Comparison of ENCODE assay signal across 9 cellular contexts in the genomic region with DNA sequence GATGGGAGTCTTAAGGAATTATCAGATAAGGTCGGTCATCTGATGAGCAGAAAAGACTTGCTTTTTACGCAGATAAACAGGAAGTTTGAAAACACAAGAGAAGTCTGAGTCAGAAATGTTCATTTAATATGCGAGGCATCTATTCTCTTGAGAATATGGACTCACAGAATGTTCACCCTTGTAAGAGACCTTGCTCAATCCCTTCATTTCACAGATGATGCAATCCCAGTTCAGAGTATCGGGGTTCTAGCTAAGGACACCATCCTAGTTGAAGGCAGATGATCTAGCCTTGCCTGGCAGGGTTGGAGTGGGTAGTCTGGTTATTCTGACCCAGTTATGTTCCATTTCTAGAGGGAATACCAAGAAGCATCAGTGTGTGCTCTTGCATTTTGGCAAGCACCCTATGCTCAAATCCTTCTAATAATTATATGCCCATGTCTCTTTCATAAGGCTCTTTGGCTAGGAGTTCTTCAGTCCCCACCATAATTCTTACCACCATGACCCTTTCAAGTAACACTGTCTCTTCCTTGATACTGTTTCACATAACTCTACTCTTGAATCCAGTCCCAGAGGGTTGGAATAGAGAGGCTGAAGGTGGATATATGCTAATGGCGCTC. TPM values are rescaled to one million over a fixed set of nuclear protein-coding genes. Genes with fewer than 3 reads are reported as not detected.
DNase-seq lines count a peak whose midpoint lies in the region; ATAC-seq and TF ChIP-seq lines count a peak whose summit lies in the region.
"Had no signal": no experiment of that assay in that cellular context is flagged by ENCODE, and none has a peak within 500 bp of the region (broad histone marks: within the 10 kb centered on the region; RNA-seq: fewer than 3 reads in every experiment).

No MANE protein-coding gene starts in this region.

- no peaks in the 10 kb centered on the region for H3K27me3 Mint-ChIP-seq in activated T-helper 2 cell treated with anti-CD3 and anti-CD28 coated beads, Interferon-gamma antibody, Interleukin-2, Interleukin-4, amounts not matched to agents 10 μg/mL and 5 μg/mL and 100 μg/mL, durations not matched to agents 14 hours and 24 hours and 36 hours (ENCODE audit: low read depth)
- H3K27me3 Mint-ChIP-seq in stimulated activated naive B cell treated with anti-CD40 and anti-IgM and Interleukin-4, amounts not matched to agents 10 μg/mL and 1 μg/mL and 100 μg/mL, for 72 hours, result no peaks in the 10 kb centered on the region

- peaks cover 53% of the 10 kb centered on the region for H3K4me1 Mint-ChIP-seq in activated T-helper 2 cell treated with anti-CD3 and anti-CD28 coated beads, Interferon-gamma antibody, Interleukin-2, Interleukin-4, amounts not matched to agents 10 μg/mL and 5 μg/mL and 100 μg/mL, durations not matched to agents 14 hours and 24 hours and 36 hours (ENCODE audit: low read depth)
- H3K4me1 Mint-ChIP-seq in stimulated activated naive B cell treated with anti-CD40 and anti-IgM and Interleukin-4, amounts not matched to agents 10 μg/mL and 1 μg/mL and 100 μg/mL, for 72 hours, result peaks cover 56 to 81% of the 10 kb centered on the region in 2 donors

- peak overlapping the region; percentile 87 for H3K27ac Mint-ChIP-seq in activated T-helper 2 cell treated with anti-CD3 and anti-CD28 coated beads, Interferon-gamma antibody, Interleukin-2, Interleukin-4, amounts not matched to agents 10 μg/mL and 5 μg/mL and 100 μg/mL, durations not matched to agents 14 hours and 24 hours and 36 hours
- H3K27ac Mint-ChIP-seq in stimulated activated naive B cell treated with anti-CD40 and anti-IgM and Interleukin-4, amounts not matched to agents 10 μg/mL and 1 μg/mL and 100 μg/mL, for 72 hours, result peak overlapping the region; percentile 68

- H3K27ac ChIP-seq in HL-60 (replicated peaks), result peak overlapping the region; percentile 44
- H3K27ac ChIP-seq: RWPE1 had no signal

- no peak overlapping the region for H3K4me3 Mint-ChIP-seq in activated T-helper 2 cell treated with anti-CD3 and anti-CD28 coated beads, Interferon-gamma antibody, Interleukin-2, Interleukin-4, amounts not matched to agents 10 μg/mL and 5 μg/mL and 100 μg/mL, durations not matched to agents 14 hours and 24 hours and 36 hours (ENCODE audit: low read depth)
- H3K4me3 Mint-ChIP-seq in stimulated activated naive B cell treated with anti-CD40 and anti-IgM and Interleukin-4, amounts not matched to agents 10 μg/mL and 1 μg/mL and 100 μg/mL, for 72 hours, result no peak overlapping the region

- no peaks in the 10 kb centered on the region for H3K27me3 ChIP-seq in HL-60 (ENCODE audit: insufficient read depth, poor library complexity, severe bottlenecking)

- TF ChIP-seq CTCF in HL-60 (IDR thresholded peaks at IDR 0.05; ENCODE audit: insufficient read depth, low read length), result no peak

- DNase-seq in HL-60 (ENCODE audit: low read depth in 1 of 2, low spot score in 1 of 2) (peak; percentile 58 to 75), Right ventricle myocardium superior (no peak), AG08396 (ENCODE audit: low spot score) (no peak), activated gamma-delta T cell (lab: John Stamatoyannopoulos, UW) (no peak)
- DNase-seq in activated T-helper 2 cell treated with anti-CD3 and anti-CD28 coated beads, Interferon-gamma antibody, Interleukin-2, Interleukin-4, amounts not matched to agents 10 μg/mL and 5 μg/mL and 100 μg/mL, durations not matched to agents 14 hours and 24 hours and 36 hours (ENCODE audit: low spot score), result no peak
- no peak for DNase-seq in stimulated activated naive B cell treated with anti-CD40 and anti-IgM and Interleukin-4, amounts not matched to agents 10 μg/mL and 1 μg/mL and 100 μg/mL, for 72 hours

- H3K9me3 Mint-ChIP-seq in activated T-helper 2 cell treated with anti-CD3 and anti-CD28 coated beads, Interferon-gamma antibody, Interleukin-2, Interleukin-4, amounts not matched to agents 10 μg/mL and 5 μg/mL and 100 μg/mL, durations not matched to agents 14 hours and 24 hours and 36 hours, result no peaks in the 10 kb centered on the region
- no peaks in the 10 kb centered on the region for H3K9me3 Mint-ChIP-seq in stimulated activated naive B cell treated with anti-CD40 and anti-IgM and Interleukin-4, amounts not matched to agents 10 μg/mL and 1 μg/mL and 100 μg/mL, for 72 hours

- intact Hi-C loops in activated T-helper 2 cell treated with anti-CD3 and anti-CD28 coated beads, Interferon-gamma antibody, Interleukin-2, Interleukin-4, amounts not matched to agents 10 μg/mL and 5 μg/mL and 100 μg/mL, durations not matched to agents 14 hours and 24 hours and 36 hours (cut with micrococcal nuclease), result no loop called here
- intact Hi-C loops in Right ventricle myocardium superior (cut with DNase I), result loop anchor here (5.0 kb wide), 2 partner anchors 42 to 63 kb away; a partner anchor contains a TSS

- ATAC-seq in Right ventricle myocardium superior (ENCODE audit: poor library complexity) (peak; percentile 47), GM19324 (IDR thresholded peaks at IDR 0.05; ENCODE audit: low FRiP score, unreplicated experiment) (no peak), GM19452 (IDR thresholded peaks at IDR 0.05; ENCODE audit: unreplicated experiment) (no peak)
- peak; percentile 33 to 37 for ATAC-seq in stimulated activated naive B cell treated with anti-CD40 and anti-IgM and Interleukin-4, amounts not matched to agents 10 μg/mL and 1 μg/mL and 100 μg/mL, for 72 hours (replicated peaks)

- no peak overlapping the region for H3K4me3 ChIP-seq in HL-60 (replicated peaks; ENCODE audit: insufficient read depth, low read length)

- peaks cover 11% of the 10 kb centered on the region for H3K36me3 Mint-ChIP-seq in activated T-helper 2 cell treated with anti-CD3 and anti-CD28 coated beads, Interferon-gamma antibody, Interleukin-2, Interleukin-4, amounts not matched to agents 10 μg/mL and 5 μg/mL and 100 μg/mL, durations not matched to agents 14 hours and 24 hours and 36 hours (ENCODE audit: low read depth)
- H3K36me3 Mint-ChIP-seq in stimulated activated naive B cell treated with anti-CD40 and anti-IgM and Interleukin-4, amounts not matched to agents 10 μg/mL and 1 μg/mL and 100 μg/mL, for 72 hours, result peaks cover 3 to 4% of the 10 kb centered on the region in 2 donors

RNA-seq across cellular contexts. Expression of a gene that starts 42.5 kb away (rescaled TPM):
- total RNA-seq in activated T-helper 2 cell treated with anti-CD3 and anti-CD28 coated beads, Interferon-gamma antibody, Interleukin-2, Interleukin-4, amounts not matched to agents 10 μg/mL and 5 μg/mL and 100 μg/mL, durations not matched to agents 14 hours and 24 hours and 36 hours, result 5.0 and 5.3 TPM in 2 replicates
- 28.9 TPM for total RNA-seq in Right ventricle myocardium superior

Comparison
In these comparisons a context has a peak if more than half of its experiments do, and no peak if none do; other contexts are left out.
1. DNase-seq: peak in HL-60 (2 of 2); none in activated T-helper 2 cell treated with anti-CD3 and anti-CD28 coated beads, Interferon-gamma antibody, Interleukin-2, Interleukin-4, amounts not matched to agents 10 μg/mL and 5 μg/mL and 100 μg/mL, durations not matched to agents 14 hours and 24 hours and 36 hours (single experiment), Right ventricle myocardium superior (single experiment), stimulated activated naive B cell treated with anti-CD40 and anti-IgM and Interleukin-4, amounts not matched to agents 10 μg/mL and 1 μg/mL and 100 μg/mL, for 72 hours (single experiment), AG08396 (single experiment) and activated gamma-delta T cell (single experiment).
2. ATAC-seq: peak in Right ventricle myocardium superior (single experiment) and stimulated activated naive B cell treated with anti-CD40 and anti-IgM and Interleukin-4, amounts not matched to agents 10 μg/mL and 1 μg/mL and 100 μg/mL, for 72 hours (2 of 2); none in GM19324 (single experiment) and GM19452 (single experiment).